In genomic region chr3:108406661-108407206, GRCh38 we compare ENCODE assay signal across 8 cellular contexts.
A peak's percentile ranks its signal among the peaks of the same experiment; 100 is the strongest.
DNase-seq lines count a peak whose midpoint lies in the region; ATAC-seq, FAIRE-seq and TF ChIP-seq lines count a peak whose summit lies in the region.

No MANE protein-coding gene starts in this region.

- H4K20me1 ChIP-seq in GM23248 (ENCODE audit: insufficient read depth), result no peaks in the 10 kb centered on the region

- in situ Hi-C loops in GM23248 (cut with MboI), result no loop called here

- H3K9me2 ChIP-seq in GM23248 (ENCODE audit: insufficient read depth), result no peaks in the 10 kb centered on the region

- 47 to 55% methylated on average over 7 of the region's 7 CpGs for WGBS in GM23248 (ENCODE audit: low coverage in 1 of 2, low lambda C conversion rate in 2 of 2, missing lambda C conversion rate in 2 of 2), 2 experiments

- no peaks in the 10 kb centered on the region for H3K79me2 ChIP-seq in GM23248 (ENCODE audit: insufficient read depth)

- H3K9me3 ChIP-seq in GM23248 (ENCODE audit: low read depth) (no peaks in the 10 kb centered on the region), lower lobe of right lung (no peaks in the 10 kb centered on the region)

- no peaks in the 10 kb centered on the region for H3K4me1 Mint-ChIP-seq in activated CD4-positive, alpha-beta T cell treated with anti-CD3 and anti-CD28 coated beads, Interleukin-2, amount 10 ng/mL, durations not matched to agents 24 days and 14 days

- no peaks in the 10 kb centered on the region for H3K9me3 Mint-ChIP-seq in activated CD4-positive, alpha-beta T cell treated with anti-CD3 and anti-CD28 coated beads, Interleukin-2, amount 10 ng/mL, durations not matched to agents 24 days and 14 days

- no peaks in the 10 kb centered on the region for H3K36me3 Mint-ChIP-seq in activated CD4-positive, alpha-beta T cell treated with anti-CD3 and anti-CD28 coated beads, Interleukin-2, amount 10 ng/mL, durations not matched to agents 24 days and 14 days (ENCODE audit: low read depth)

- H3K9ac ChIP-seq in GM23248, result no peak overlapping the region

- H3K27ac ChIP-seq in GM23248 (no peak overlapping the region), dorsolateral prefrontal cortex (peak overlapping the region in 35 of 59 donors; percentile 2 to 81 (median 52)), lower lobe of right lung (no peak overlapping the region)

- peaks cover 3% of the 10 kb centered on the region for H3K27me3 Mint-ChIP-seq in activated CD4-positive, alpha-beta T cell treated with anti-CD3 and anti-CD28 coated beads, Interleukin-2, amount 10 ng/mL, durations not matched to agents 24 days and 14 days

- H3K36me3 ChIP-seq in GM23248 (ENCODE audit: low read depth) (no peaks in the 10 kb centered on the region), lower lobe of right lung (no peaks in the 10 kb centered on the region), H7 (replicated peaks; ENCODE audit: control insufficient read depth, insufficient read depth, low read length) (no peaks in the 10 kb centered on the region)

- H3K27ac Mint-ChIP-seq in activated CD4-positive, alpha-beta T cell treated with anti-CD3 and anti-CD28 coated beads, Interleukin-2, amount 10 ng/mL, durations not matched to agents 24 days and 14 days, result no peak overlapping the region

- intact Hi-C loops in activated CD4-positive, alpha-beta T cell treated with anti-CD3 and anti-CD28 coated beads, Interleukin-2, amount 10 ng/mL, durations not matched to agents 24 days and 14 days (cut with micrococcal nuclease), result loop anchor here (1.0 to 5.0 kb wide), 3 partner anchors 114 to 253 kb away; partner anchors contain the start of gene IFT57
- intact Hi-C loops in dorsolateral prefrontal cortex (cut with DNase I) (loop anchor here (5.0 to 10.0 kb wide), 4 partner anchors 182 to 732 kb away; partner anchors contain the start of gene IFT57 (in 2 of the 2)), lower lobe of right lung (cut with DNase I) (no loop called here)

- no peak overlapping the region for H3K4me2 ChIP-seq in GM23248 (ENCODE audit: unreplicated experiment)

- no peaks in the 10 kb centered on the region for H3F3A ChIP-seq in GM23248 (ENCODE audit: insufficient read depth)

- H3K4me3 ChIP-seq in GM23248, result no peak overlapping the region
- no peak overlapping the region for H3K4me3 ChIP-seq in Jurkat, Clone E6-1 (ENCODE audit: low read length)
- H3K4me3 ChIP-seq in dorsolateral prefrontal cortex, result peak overlapping the region in 2 of 59 donors; percentile 3 to 16
- H3K4me3 ChIP-seq in lower lobe of right lung, result no peak overlapping the region
- no peak overlapping the region for H3K4me3 ChIP-seq in H7 (ENCODE audit: insufficient read depth, low read depth, low read length)

- peak; percentile 73 for DNase-seq in activated CD4-positive, alpha-beta T cell treated with anti-CD3 and anti-CD28 coated beads, Interleukin-2, amount 10 ng/mL, durations not matched to agents 24 days and 14 days
- no peak for DNase-seq in activated CD4-positive, alpha-beta T cell treated with anti-CD3 and anti-CD28 coated beads, Interleukin-2, amount 50 U/mL, for 4 hours
- peak; percentile 68 for DNase-seq in GM23248
- peak; percentile 69 for DNase-seq in Jurkat, Clone E6-1 (ENCODE audit: low read depth, low spot score)
- DNase-seq in RCC 7860 (ENCODE audit: low spot score), result peak; percentile 65
- DNase-seq in dorsolateral prefrontal cortex, result peak in 2 of 10 donors; percentile 16 to 71
- no peak for DNase-seq in lower lobe of right lung
- DNase-seq in H7, result no peak

- H2AFZ ChIP-seq in GM23248, result no peak overlapping the region

- peaks cover 12% of the 10 kb centered on the region; the same call in 1 of the 2 replicates for H3K4me1 ChIP-seq in GM23248 (ENCODE audit: insufficient read depth)
- peaks cover 43% of the 10 kb centered on the region for H3K4me1 ChIP-seq in lower lobe of right lung

- FAIRE-seq in RCC 7860 (lab: Jason Lieb, UNC), result peak; percentile 74

- no peak overlapping the region for H3K4me3 Mint-ChIP-seq in activated CD4-positive, alpha-beta T cell treated with anti-CD3 and anti-CD28 coated beads, Interleukin-2, amount 10 ng/mL, durations not matched to agents 24 days and 14 days

- peak; percentile 34 to 75 for ATAC-seq in lower lobe of right lung

- no peaks in the 10 kb centered on the region for H3K27me3 ChIP-seq in GM23248 (replicated peaks; ENCODE audit: insufficient read depth)
- no peaks in the 10 kb centered on the region for H3K27me3 ChIP-seq in dorsolateral prefrontal cortex
- H3K27me3 ChIP-seq in lower lobe of right lung (ENCODE audit: low read depth), result no peaks in the 10 kb centered on the region
- no peaks in the 10 kb centered on the region for H3K27me3 ChIP-seq in H7 (ENCODE audit: control insufficient read depth, insufficient read depth, low read length)

- TF ChIP-seq CTCF in dorsolateral prefrontal cortex (IDR thresholded peaks at IDR 0.05 in 54 of 56, conservative IDR thresholded peaks at IDR 0.05 in 2 of 56; ENCODE audit: low read depth in 1 of 56, partially characterized antibody in 56 of 56) (peak in 52 of 56 donors; percentile 18 to 90 (median 77)), lower lobe of right lung (IDR thresholded peaks at IDR 0.05) (peak; percentile 48)

Comparison
In these comparisons a context has a peak if more than half of its experiments do, and no peak if none do; other contexts are left out.
1. DNase-seq: peak in activated CD4-positive, alpha-beta T cell treated with anti-CD3 and anti-CD28 coated beads, Interleukin-2, amount 10 ng/mL, durations not matched to agents 24 days and 14 days (single experiment), GM23248 (single experiment), Jurkat, Clone E6-1 (single experiment) and RCC 7860 (single experiment); none in activated CD4-positive, alpha-beta T cell treated with anti-CD3 and anti-CD28 coated beads, Interleukin-2, amount 50 U/mL, for 4 hours (0 of 2), lower lobe of right lung (single experiment) and H7 (single experiment).
2. H3K27ac ChIP-seq: peak in dorsolateral prefrontal cortex (35 of 59); none in GM23248 (single experiment) and lower lobe of right lung (single experiment).